1 cellular context compared by ENCODE assay signal in genomic region chr6:43454290-43455033, GRCh38.
A peak's percentile ranks its signal among the peaks of the same experiment; 100 is the strongest.
TF ChIP-seq lines count a peak whose summit lies in the region.

No MANE protein-coding gene starts in this region.

TF ChIP-seq in HepG2, 621 proteins besides CTCF, POLR2A, EP300 and RAD21 (continued from another document and continues in another):
- TF ChIP-seq SUZ12 (IDR thresholded peaks at IDR 0.05; ENCODE audit: low read depth, low read length) (no peak), ELF1 (CRISPR knock-in tag; IDR thresholded peaks at IDR 0.05) (no peak), ERF (CRISPR knock-in tag; IDR thresholded peaks at IDR 0.05) (peak; percentile 85), ATF2 (CRISPR knock-in tag; IDR thresholded peaks at IDR 0.05) (no peak), KDM2A (CRISPR knock-in tag; IDR thresholded peaks at IDR 0.05; ENCODE audit: borderline replicate concordance, low read depth) (peak; percentile 97), ARNT2 (CRISPR knock-in tag; IDR thresholded peaks at IDR 0.05; ENCODE audit: low read depth) (peak; percentile 92), ZNF570 (CRISPR knock-in tag; IDR thresholded peaks at IDR 0.05; ENCODE audit: borderline replicate concordance) (no peak), RFX3 (CRISPR knock-in tag; IDR thresholded peaks at IDR 0.05) (no peak), ZNF44 (CRISPR knock-in tag; IDR thresholded peaks at IDR 0.05) (peak; percentile 50; the same call in 1 of the 2 replicates), TRAFD1 (CRISPR knock-in tag; IDR thresholded peaks at IDR 0.05; ENCODE audit: borderline replicate concordance) (peak; percentile 83; the same call in 1 of the 2 replicates), CCAR2 (optimal IDR thresholded peaks at IDR 0.05; ENCODE audit: low read depth, low read length) (no peak), ZNF792 (CRISPR knock-in tag; IDR thresholded peaks at IDR 0.05) (peak; percentile 26; the same call in 1 of the 2 replicates), ZNF577 (CRISPR knock-in tag; IDR thresholded peaks at IDR 0.05; ENCODE audit: borderline replicate concordance, low read depth) (no peak), THAP11 (CRISPR knock-in tag; IDR thresholded peaks at IDR 0.05) (peak; percentile 64), GATAD2A (CRISPR knock-in tag; IDR thresholded peaks at IDR 0.05) (peak; percentile 36; the same call in 1 of the 2 replicates), SRSF1 (optimal IDR thresholded peaks at IDR 0.05; ENCODE audit: low read depth, low read length) (peak; percentile 76), NFKBIZ (CRISPR knock-in tag; IDR thresholded peaks at IDR 0.05) (peak; percentile 62; the same call in 1 of the 2 replicates), ZNF891 (CRISPR knock-in tag; IDR thresholded peaks at IDR 0.05) (0 out of 2 replicates have a peak, but pooled peaks have one; percentile 55), ZNF512 (CRISPR knock-in tag; IDR thresholded peaks at IDR 0.05) (0 out of 2 replicates have a peak, but pooled peaks have one; percentile 60), ZFP36 (IDR thresholded peaks at IDR 0.05; ENCODE audit: borderline replicate concordance, low read depth, low read length, partially characterized antibody) (no peak), ZNF615 (CRISPR knock-in tag; IDR thresholded peaks at IDR 0.05; ENCODE audit: borderline replicate concordance) (no peak), ZFY (CRISPR knock-in tag; IDR thresholded peaks at IDR 0.05) (peak; percentile 56; the same call in 1 of the 2 replicates), PHF21A (CRISPR knock-in tag; IDR thresholded peaks at IDR 0.05) (peak; percentile 86), ZFP91 (CRISPR knock-in tag; IDR thresholded peaks at IDR 0.05; ENCODE audit: borderline replicate concordance) (peak; percentile 77), ZNF235 (CRISPR knock-in tag; IDR thresholded peaks at IDR 0.05; ENCODE audit: borderline replicate concordance) (peak; percentile 34; the same call in 1 of the 2 replicates), SKI (IDR thresholded peaks at IDR 0.05; ENCODE audit: partially characterized antibody) (peak; percentile 40), FLYWCH1 (CRISPR knock-in tag; IDR thresholded peaks at IDR 0.05) (no peak), SOX5 (CRISPR knock-in tag; IDR thresholded peaks at IDR 0.05; ENCODE audit: borderline replicate concordance) (peak; percentile 36; the same call in 1 of the 2 replicates), MTA1 (CRISPR knock-in tag; IDR thresholded peaks at IDR 0.05; ENCODE audit: borderline replicate concordance) (peak; percentile 64; the same call in 1 of the 2 replicates), GLMP (CRISPR knock-in tag; IDR thresholded peaks at IDR 0.05; ENCODE audit: borderline replicate concordance) (no peak), ZNF788 (CRISPR knock-in tag; IDR thresholded peaks at IDR 0.05; ENCODE audit: borderline replicate concordance) (peak; percentile 82; the same call in 1 of the 2 replicates), NFKB2 (CRISPR knock-in tag; IDR thresholded peaks at IDR 0.05; ENCODE audit: borderline replicate concordance) (peak; percentile 49; the same call in 1 of the 2 replicates), XRCC5 (optimal IDR thresholded peaks at IDR 0.05; ENCODE audit: low read length) (peak; percentile 96), AGO2 (optimal IDR thresholded peaks at IDR 0.05; ENCODE audit: low read depth, low read length) (peak; percentile 94), ZNF432 (CRISPR knock-in tag; IDR thresholded peaks at IDR 0.05; ENCODE audit: borderline replicate concordance) (peak; percentile 78; the same call in 1 of the 2 replicates), ZBTB7B (CRISPR knock-in tag; IDR thresholded peaks at IDR 0.05) (peak; percentile 88), GLI4 (CRISPR knock-in tag; IDR thresholded peaks at IDR 0.05; ENCODE audit: borderline replicate concordance) (peak; percentile 76), KMT2B (CRISPR knock-in tag; IDR thresholded peaks at IDR 0.05) (peak; percentile 56; the same call in 1 of the 2 replicates), CCDC6 (CRISPR knock-in tag; IDR thresholded peaks at IDR 0.05) (peak; percentile 49), ZBTB14 (CRISPR knock-in tag; IDR thresholded peaks at IDR 0.05) (peak; percentile 68; the same call in 1 of the 2 replicates), RBM39 (IDR thresholded peaks at IDR 0.05; ENCODE audit: low read depth, low read length, poor library complexity, severe bottlenecking) (peak; percentile 75), PCBP1 (IDR thresholded peaks at IDR 0.05; ENCODE audit: borderline replicate concordance, low read depth, low read length) (0 out of 2 replicates have a peak, but pooled peaks have one; percentile 15), EED (CRISPR knock-in tag; IDR thresholded peaks at IDR 0.05) (peak; percentile 86), NFAT5 (CRISPR knock-in tag; IDR thresholded peaks at IDR 0.05) (no peak), ZNF589 (CRISPR knock-in tag; conservative IDR thresholded peaks at IDR 0.05) (peak; percentile 48), HNRNPL (IDR thresholded peaks at IDR 0.05; ENCODE audit: low read depth, low read length) (0 out of 2 replicates have a peak, but pooled peaks have one; percentile 32), SMYD3 (CRISPR knock-in tag; IDR thresholded peaks at IDR 0.05) (0 out of 2 replicates have a peak, but pooled peaks have one; percentile 20), NFYC (CRISPR knock-in tag; IDR thresholded peaks at IDR 0.05) (0 out of 2 replicates have a peak, but pooled peaks have one; percentile 13), ZNF800 (CRISPR knock-in tag; IDR thresholded peaks at IDR 0.05) (peak; percentile 97), ZNF737 (CRISPR knock-in tag; IDR thresholded peaks at IDR 0.05; ENCODE audit: borderline replicate concordance) (peak; percentile 61; the same call in 1 of the 2 replicates), ZNF678 (CRISPR knock-in tag; IDR thresholded peaks at IDR 0.05) (no peak), SMC3 (IDR thresholded peaks at IDR 0.05; ENCODE audit: low read length) (peak; percentile 75), MZF1 (CRISPR knock-in tag; IDR thresholded peaks at IDR 0.05; ENCODE audit: borderline replicate concordance) (peak; percentile 70; the same call in 1 of the 2 replicates), RXRB (CRISPR knock-in tag; IDR thresholded peaks at IDR 0.05; ENCODE audit: borderline replicate concordance) (peak; percentile 72)
